22 cellular contexts compared by ENCODE assay signal in the genomic region with DNA sequence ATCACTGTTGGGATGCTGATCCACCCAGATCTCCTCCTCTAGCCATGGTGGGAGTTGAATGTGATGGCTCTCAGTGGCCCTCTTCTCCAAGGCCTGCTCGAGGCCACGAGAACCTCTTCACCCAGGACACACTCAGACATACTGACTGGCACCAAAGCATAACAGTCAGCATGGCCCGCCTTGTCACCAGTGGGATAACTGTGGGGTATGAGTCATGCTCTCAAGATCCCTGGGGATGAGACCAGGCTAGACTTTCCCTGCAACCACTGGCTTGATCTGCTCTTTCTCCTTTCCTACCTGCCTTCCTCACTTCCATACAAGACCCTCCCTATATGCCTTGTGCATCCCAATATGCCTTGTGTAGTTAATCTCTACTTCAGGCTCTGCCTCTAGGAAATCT.
DNase-seq lines count a peak whose midpoint lies in the region; ATAC-seq and TF ChIP-seq lines count a peak whose summit lies in the region.
"Had no signal": no experiment of that assay in that cellular context is flagged by ENCODE, and none has a peak within 500 bp of the region (broad histone marks: within the 10 kb centered on the region; RNA-seq: fewer than 3 reads in every experiment).

No MANE protein-coding gene starts in this region.

- H3K4me1 ChIP-seq in IMR-90 (ENCODE audit: control insufficient read depth, insufficient read depth, low read length) (peaks cover 11% of the 10 kb centered on the region), foreskin keratinocyte (peaks cover 28% of the 10 kb centered on the region), breast epithelium (no peaks in the 10 kb centered on the region)
- H3K4me1 ChIP-seq: HAP-1, uterus had no signal

- H3K27me3 ChIP-seq in IMR-90 (ENCODE audit: control insufficient read depth, insufficient read depth, low read length) (no peaks in the 10 kb centered on the region), foreskin keratinocyte (no peaks in the 10 kb centered on the region), breast epithelium (no peaks in the 10 kb centered on the region)
- H3K27me3 ChIP-seq: neutrophil, uterus had no signal

- CTCF ChIA-PET in IMR-90 (lab: Yijun Ruan, JAX): no interaction called here

- peaks cover 26% of the 10 kb centered on the region for H3K4me1 Mint-ChIP-seq in nephron progenitor cell

- no peak overlapping the region for H3K4me3 ChIP-seq in IMR-90 (ENCODE audit: insufficient read depth, low read depth, low read length)
- H3K4me3 ChIP-seq in breast epithelium: no peak overlapping the region
- H3K4me3 ChIP-seq: HAP-1, uterus had no signal

- H3K36me3 ChIP-seq in IMR-90 (ENCODE audit: control insufficient read depth, insufficient read depth, low read length): peaks cover 7% of the 10 kb centered on the region; the same call in 1 of the 2 replicates
- H3K36me3 ChIP-seq in breast epithelium: no peaks in the 10 kb centered on the region
- H3K36me3 ChIP-seq: HAP-1, neutrophil, uterus had no signal

- H2BK120ac ChIP-seq in IMR-90 (ENCODE audit: low read depth, low read length): peak overlapping the region; percentile 90

- ATAC-seq in IMR-90 (ENCODE audit: low read depth) (peak; percentile 50), foreskin keratinocyte (peak; percentile 23), GM18505 (IDR thresholded peaks at IDR 0.05; ENCODE audit: unreplicated experiment) (no peak), HG02885 (IDR thresholded peaks at IDR 0.05; ENCODE audit: poor library complexity, unreplicated experiment) (no peak)
- ATAC-seq: CD8-positive, alpha-beta T cell had no signal

- no peaks in the 10 kb centered on the region for H4K20me1 ChIP-seq in IMR-90 (ENCODE audit: insufficient read depth, low read length)

- peak overlapping the region; percentile 82; the same call in 2 of the 3 replicates for H2BK15ac ChIP-seq in IMR-90 (ENCODE audit: low read depth, low read length)

- peaks cover 5 to 61% of the 10 kb centered on the region in 2 experiments for H3K79me1 ChIP-seq in IMR-90 (ENCODE audit: low read depth in 1 of 2, low read length in 2 of 2)

- BruUV-seq in IMR-90 (replicated peaks; lab: Mats Ljungman, UMichigan): no TSS peak

- peak overlapping the region; percentile 27 for H3K18ac ChIP-seq in IMR-90 (ENCODE audit: low read depth, low read length)

- intact Hi-C loops in IMR-90 (cut with micrococcal nuclease): no loop called here
- intact Hi-C loops in breast epithelium (cut with DNase I; ENCODE audit: low total_unique reads): no loop called here

- peak overlapping the region; percentile 85 for H2BK20ac ChIP-seq in IMR-90 (ENCODE audit: low read depth, low read length)

- H2AK9ac ChIP-seq in IMR-90 (replicated peaks; ENCODE audit: low read depth, low read length, poor library complexity): peak overlapping the region; percentile 70

- H3K27ac Mint-ChIP-seq in nephron progenitor cell: peak overlapping the region; percentile 69
- H3K27ac Mint-ChIP-seq: activated naive CD4-positive, alpha-beta T cell treated with anti-CD3 and anti-CD28 coated beads for 36 hours; CD8-positive, alpha-beta T cell had no signal

- dilution Hi-C loops in IMR-90 (cut with HindIII; ENCODE audit: low sequenced_read_pairs, unreplicated experiment): no loop called here

- H3K9me3 ChIP-seq in IMR-90 (ENCODE audit: control insufficient read depth, insufficient read depth, low read length): no peaks in the 10 kb centered on the region
- H3K9me3 ChIP-seq in breast epithelium: no peaks in the 10 kb centered on the region
- H3K9me3 ChIP-seq: HAP-1, neutrophil, uterus had no signal

- peak overlapping the region; percentile 69 to 73; a peak in 3 of 4 replicates for H4K8ac ChIP-seq in IMR-90 (ENCODE audit: low read depth in 2 of 2, low read length in 2 of 2)

- POLR2A ChIA-PET in IMR-90 (lab: Charles Lee; ENCODE audit: unreplicated experiment): no interaction called here

- H4K91ac ChIP-seq in IMR-90 (ENCODE audit: insufficient read depth, low read depth, low read length): peak overlapping the region; percentile 93

- peak overlapping the region; percentile 90; the same call in 1 of the 2 replicates for H4K5ac ChIP-seq in IMR-90 (ENCODE audit: low read depth, low read length)

- H3K36me3 Mint-ChIP-seq in nephron progenitor cell (ENCODE audit: low read depth): peaks cover 71% of the 10 kb centered on the region
- H3K36me3 Mint-ChIP-seq: CD8-positive, alpha-beta T cell had no signal

- H3K4me3 Mint-ChIP-seq in nephron progenitor cell: no peak overlapping the region
- H3K4me3 Mint-ChIP-seq: activated naive CD4-positive, alpha-beta T cell treated with anti-CD3 and anti-CD28 coated beads for 36 hours; CD8-positive, alpha-beta T cell; central memory CD8-positive, alpha-beta T cell had no signal

- peak overlapping the region; percentile 38 for H2AFZ ChIP-seq in IMR-90 (replicated peaks; ENCODE audit: low read length, poor library complexity)

- no CpG with 5 or more reads among the region's 3 CpGs for WGBS in IMR-90 (ENCODE audit: extremely low coverage in 2 of 2, insufficient read length in 1 of 2), 2 experiments

- no peaks in the 10 kb centered on the region for H3K27me3 Mint-ChIP-seq in nephron progenitor cell (ENCODE audit: low read depth, poor library complexity)
- H3K27me3 Mint-ChIP-seq: central memory CD8-positive, alpha-beta T cell had no signal

- peak overlapping the region; percentile 97 for H2AK5ac ChIP-seq in IMR-90 (ENCODE audit: low read depth, low read length)

- peak overlapping the region; percentile 71 for H2BK5ac ChIP-seq in IMR-90 (ENCODE audit: low read depth, low read length, poor library complexity, severe bottlenecking)

- no peak overlapping the region for H3K9ac ChIP-seq in IMR-90 (ENCODE audit: low read depth, low read length)

- no peak for TF ChIP-seq POLR2A in IMR-90 (IDR thresholded peaks at IDR 0.05; ENCODE audit: low read depth, low read length)
- TF ChIP-seq POLR2A in GM18505 (IDR thresholded peaks at IDR 0.05; ENCODE audit: borderline replicate concordance, extremely low read depth, insufficient read depth, insufficient read length): no peak
- no peak for TF ChIP-seq POLR2A in breast epithelium (IDR thresholded peaks at IDR 0.05)

- peak overlapping the region; percentile 84 for H3K14ac ChIP-seq in IMR-90 (replicated peaks; ENCODE audit: low read depth, low read length)

- peak overlapping the region; percentile 95 for H3K4ac ChIP-seq in IMR-90 (ENCODE audit: low read depth, low read length)

- peaks cover 25% of the 10 kb centered on the region for H3K9me1 ChIP-seq in IMR-90 (ENCODE audit: insufficient read depth, low read length)

- H3K9me3 Mint-ChIP-seq in nephron progenitor cell: no peaks in the 10 kb centered on the region
- H3K9me3 Mint-ChIP-seq: activated naive CD4-positive, alpha-beta T cell treated with anti-CD3 and anti-CD28 coated beads for 36 hours; CD8-positive, alpha-beta T cell; central memory CD8-positive, alpha-beta T cell had no signal

- peak overlapping the region; percentile 14; the same call in 1 of the 2 replicates for H3K27ac ChIP-seq in IMR-90 (ENCODE audit: insufficient read depth, low read length)
- H3K27ac ChIP-seq in foreskin keratinocyte: no peak overlapping the region
- peak overlapping the region in 1 of 2 donors; percentile 38 for H3K27ac ChIP-seq in breast epithelium
- H3K27ac ChIP-seq: neutrophil had no signal

- TF ChIP-seq CTCF in IMR-90 (conservative IDR thresholded peaks at IDR 0.05; ENCODE audit: low read depth, low read length) (no peak), foreskin keratinocyte (conservative IDR thresholded peaks at IDR 0.05) (no peak), nephron progenitor cell (IDR thresholded peaks at IDR 0.05) (no peak), breast epithelium (IDR thresholded peaks at IDR 0.05) (no peak)

- no peak overlapping the region for H3K56ac ChIP-seq in IMR-90 (ENCODE audit: extremely low read depth, insufficient read depth, low read length)

- TF ChIP-seq RAD21 in IMR-90 (IDR thresholded peaks at IDR 0.05; ENCODE audit: low read length): no peak

- DNase-seq in AG20443 (ENCODE audit: low spot score) (peak; percentile 22), IMR-90 (peak; percentile 60), foreskin keratinocyte (no peak), nephron progenitor cell (no peak), NCI-H1048 (lab: John Stamatoyannopoulos, UW) (no peak), breast epithelium (ENCODE audit: low spot score in 2 of 2) (no peak)
- DNase-seq: activated CD4-positive, CD25-positive, alpha-beta regulatory T cell treated with anti-CD3 and anti-CD28 coated beads, Interleukin-2, amount 50 U/mL, for 72 hours; activated CD8-positive, alpha-beta memory T cell treated with anti-CD3 and anti-CD28 coated beads for 24 hours; activated naive CD4-positive, alpha-beta T cell treated with anti-CD3 and anti-CD28 coated beads for 36 hours; activated T-cell treated with anti-CD3 and anti-CD28 coated beads, Interleukin-2, amount 50 U/mL, for 48 hours; amygdala; CD8-positive, alpha-beta T cell; DMS79; foreskin melanocyte; NCI-H1417; NCI-H524 treated with DMSO at 0.1 percent for 48 hours; uterus had no signal

- H3K23ac ChIP-seq in IMR-90 (ENCODE audit: low read depth, low read length): peak overlapping the region; percentile 53; the same call in 1 of the 2 replicates

- in situ Hi-C loops in IMR-90 (cut with MboI; ENCODE audit: low sequenced_read_pairs): no loop called here

- no peak overlapping the region for H3K4me2 ChIP-seq in IMR-90 (ENCODE audit: low read depth, low read length)

TF ChIP-seq in IMR-90, 13 proteins besides CTCF, POLR2A, EP300 and RAD21:
- peak; percentile 57 for TF ChIP-seq FOS (IDR thresholded peaks at IDR 0.05; ENCODE audit: low read depth, low read length)
- TF ChIP-seq NFE2L2 (IDR thresholded peaks at IDR 0.05; ENCODE audit: low read depth, low read length): no peak
- no peak for TF ChIP-seq ELK1 (IDR thresholded peaks at IDR 0.05; ENCODE audit: borderline replicate concordance, low read depth, low read length)

Comparison
In these comparisons a context has a peak if more than half of its experiments do, and no peak if none do; other contexts are left out.
1. DNase-seq: peak in AG20443 (single experiment) and IMR-90 (single experiment); none in foreskin keratinocyte (0 of 2), nephron progenitor cell (single experiment), NCI-H1048 (single experiment) and breast epithelium (0 of 2).
2. ATAC-seq: peak in IMR-90 (single experiment) and foreskin keratinocyte (single experiment); none in GM18505 (single experiment) and HG02885 (single experiment).